Comparison of ENCODE assay signal across 1 cellular context in the genomic region with DNA sequence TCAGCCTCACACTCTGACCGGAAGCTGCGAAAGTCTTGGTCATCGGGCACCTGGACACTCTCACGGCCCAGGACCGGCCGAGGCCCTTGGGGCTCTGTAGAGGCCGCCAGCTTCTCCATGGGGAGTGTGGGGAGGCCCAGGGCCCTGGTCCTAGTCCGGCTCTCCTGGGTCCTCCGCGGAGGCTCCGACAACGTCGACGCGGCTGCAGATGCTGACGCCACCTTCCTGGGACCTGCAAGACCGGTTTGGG.
TF ChIP-seq lines count a peak whose summit lies in the region.

No MANE protein-coding gene starts in this region.

TF ChIP-seq in GM23338, 12 proteins besides CTCF, POLR2A, EP300 and RAD21 (continued from another document):
- TF ChIP-seq, protein P1, sequence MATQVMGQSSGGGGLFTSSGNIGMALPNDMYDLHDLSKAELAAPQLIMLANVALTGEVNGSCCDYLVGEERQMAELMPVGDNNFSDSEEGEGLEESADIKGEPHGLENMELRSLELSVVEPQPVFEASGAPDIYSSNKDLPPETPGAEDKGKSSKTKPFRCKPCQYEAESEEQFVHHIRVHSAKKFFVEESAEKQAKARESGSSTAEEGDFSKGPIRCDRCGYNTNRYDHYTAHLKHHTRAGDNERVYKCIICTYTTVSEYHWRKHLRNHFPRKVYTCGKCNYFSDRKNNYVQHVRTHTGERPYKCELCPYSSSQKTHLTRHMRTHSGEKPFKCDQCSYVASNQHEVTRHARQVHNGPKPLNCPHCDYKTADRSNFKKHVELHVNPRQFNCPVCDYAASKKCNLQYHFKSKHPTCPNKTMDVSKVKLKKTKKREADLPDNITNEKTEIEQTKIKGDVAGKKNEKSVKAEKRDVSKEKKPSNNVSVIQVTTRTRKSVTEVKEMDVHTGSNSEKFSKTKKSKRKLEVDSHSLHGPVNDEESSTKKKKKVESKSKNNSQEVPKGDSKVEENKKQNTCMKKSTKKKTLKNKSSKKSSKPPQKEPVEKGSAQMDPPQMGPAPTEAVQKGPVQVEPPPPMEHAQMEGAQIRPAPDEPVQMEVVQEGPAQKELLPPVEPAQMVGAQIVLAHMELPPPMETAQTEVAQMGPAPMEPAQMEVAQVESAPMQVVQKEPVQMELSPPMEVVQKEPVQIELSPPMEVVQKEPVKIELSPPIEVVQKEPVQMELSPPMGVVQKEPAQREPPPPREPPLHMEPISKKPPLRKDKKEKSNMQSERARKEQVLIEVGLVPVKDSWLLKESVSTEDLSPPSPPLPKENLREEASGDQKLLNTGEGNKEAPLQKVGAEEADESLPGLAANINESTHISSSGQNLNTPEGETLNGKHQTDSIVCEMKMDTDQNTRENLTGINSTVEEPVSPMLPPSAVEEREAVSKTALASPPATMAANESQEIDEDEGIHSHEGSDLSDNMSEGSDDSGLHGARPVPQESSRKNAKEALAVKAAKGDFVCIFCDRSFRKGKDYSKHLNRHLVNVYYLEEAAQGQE (IDR thresholded peaks at IDR 0.05; ENCODE audit: unreplicated experiment): no peak
- no peak for TF ChIP-seq NANOG (IDR thresholded peaks at IDR 0.05; ENCODE audit: borderline replicate concordance)
- TF ChIP-seq CREB1 (CRISPR knock-in tag; IDR thresholded peaks at IDR 0.05; ENCODE audit: low read depth): peak; percentile 43; the same call in 1 of the 2 replicates
- TF ChIP-seq, protein P2, sequence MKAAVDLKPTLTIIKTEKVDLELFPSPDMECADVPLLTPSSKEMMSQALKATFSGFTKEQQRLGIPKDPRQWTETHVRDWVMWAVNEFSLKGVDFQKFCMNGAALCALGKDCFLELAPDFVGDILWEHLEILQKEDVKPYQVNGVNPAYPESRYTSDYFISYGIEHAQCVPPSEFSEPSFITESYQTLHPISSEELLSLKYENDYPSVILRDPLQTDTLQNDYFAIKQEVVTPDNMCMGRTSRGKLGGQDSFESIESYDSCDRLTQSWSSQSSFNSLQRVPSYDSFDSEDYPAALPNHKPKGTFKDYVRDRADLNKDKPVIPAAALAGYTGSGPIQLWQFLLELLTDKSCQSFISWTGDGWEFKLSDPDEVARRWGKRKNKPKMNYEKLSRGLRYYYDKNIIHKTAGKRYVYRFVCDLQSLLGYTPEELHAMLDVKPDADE (IDR thresholded peaks at IDR 0.05): no peak
